ENCODE assay signal across 9 cellular contexts in genomic region chr7:90412458-90413184, GRCh38. TPM values are rescaled to one million over a fixed set of nuclear protein-coding genes. Genes with fewer than 3 reads are reported as not detected.
DNase-seq lines count a peak whose midpoint lies in the region; ATAC-seq and TF ChIP-seq lines count a peak whose summit lies in the region.
"Had no signal": no experiment of that assay in that cellular context is flagged by ENCODE, and none has a peak within 500 bp of the region (broad histone marks: within the 10 kb centered on the region; RNA-seq: fewer than 3 reads in every experiment).

No MANE protein-coding gene starts in this region.

- no peaks in the 10 kb centered on the region for H3K27me3 ChIP-seq in psoas muscle (ENCODE audit: insufficient read depth in 3 of 3, low read length in 2 of 3)

- intact Hi-C loops in psoas muscle (cut with DNase I): no loop called here

- H3K4me3 ChIP-seq in psoas muscle: no peak overlapping the region

- 85 to 87% (median 86%) methylated on average over 11 of the region's 11 CpGs for WGBS in psoas muscle, 3 donors

- ATAC-seq in GM18498 (IDR thresholded peaks at IDR 0.05; ENCODE audit: unreplicated experiment): peak; percentile 65
- ATAC-seq in psoas muscle: peak; percentile 78 to 92 (median 88)
- ATAC-seq in GM19452 (IDR thresholded peaks at IDR 0.05; ENCODE audit: unreplicated experiment): no peak

- peak; percentile 44 for TF ChIP-seq CTCF in psoas muscle (IDR thresholded peaks at IDR 0.05)

- H3K36me3 ChIP-seq in psoas muscle (ENCODE audit: insufficient read depth in 1 of 2, low read depth in 1 of 2): peaks cover 13 to 60% of the 10 kb centered on the region in 2 donors

- H3K27ac ChIP-seq in psoas muscle: no peak overlapping the region

- peaks cover 26% of the 10 kb centered on the region for H3K4me1 ChIP-seq in psoas muscle

- DNase-seq in A172 (ENCODE audit: low spot score) (peak; percentile 27), NCI-H2227 treated with DMSO at 0.1 percent for 48 hours (lab: John Stamatoyannopoulos, UW) (peak; percentile 7), dermis blood vessel endothelial cell (peak; percentile 62), psoas muscle (peak; percentile 39 to 70), NCI-H187 treated with DMSO at 0.1 percent for 48 hours (lab: John Stamatoyannopoulos, UW) (no peak)
- DNase-seq in effector CD4-positive, alpha-beta T cell: no peak

- H3K9me3 ChIP-seq in psoas muscle: no peaks in the 10 kb centered on the region

RNA-seq across cellular contexts. Expression of gene CLDN12, which starts 9.4 kb away (rescaled TPM):
- 33.7 and 35.8 TPM in 2 replicates for total RNA-seq in A172 (2014; rRNA removed; shearing (Covaris generic))
- total RNA-seq in dermis blood vessel endothelial cell (11.6 and 18.2 TPM in 2 replicates), psoas muscle (10 to 100 TPM; 18.0 to 42.2 (median 26.3) TPM)
- 10 to 100 TPM; 16.3 to 30.4 (median 28.1) TPM for polyA plus RNA-seq in psoas muscle

RNA-seq across cellular contexts. Expression of gene PTTG1IP2, which starts 56.8 kb away (rescaled TPM):
- total RNA-seq in A172 (2014; rRNA removed; shearing (Covaris generic)): not detected in 2 replicates
- not detected in 2 replicates for total RNA-seq in dermis blood vessel endothelial cell
- not detected for total RNA-seq in psoas muscle
- polyA plus RNA-seq in psoas muscle: not detected
- total RNA-seq: natural killer cell treated with Interleukin-12 subunit alpha and Interleukin-12 subunit beta and Interleukin-15 and Interleukin-18, amount 100 ng/mL, for 72 hours had no signal

Comparison
In these comparisons a context has a peak if more than half of its experiments do, and no peak if none do; other contexts are left out.
1. DNase-seq: peak in A172 (single experiment), NCI-H2227 treated with DMSO at 0.1 percent for 48 hours (single experiment), dermis blood vessel endothelial cell (single experiment) and psoas muscle (2 of 2); none in NCI-H187 treated with DMSO at 0.1 percent for 48 hours (single experiment) and effector CD4-positive, alpha-beta T cell (single experiment).